ENCODE assay signal across 20 cellular contexts in genomic region chr7:6508950-6509349, GRCh38. TPM values are rescaled to one million over a fixed set of nuclear protein-coding genes. Genes with fewer than 3 reads are reported as not detected.
DNase-seq lines count a peak whose midpoint lies in the region; ATAC-seq and TF ChIP-seq lines count a peak whose summit lies in the region.
"Had no signal": no experiment of that assay in that cellular context is flagged by ENCODE, and none has a peak within 500 bp of the region (broad histone marks: within the 10 kb centered on the region; RNA-seq: fewer than 3 reads in every experiment).

No MANE protein-coding gene starts in this region.

- H3F3A ChIP-seq in SK-N-SH (replicated peaks; ENCODE audit: insufficient read depth): no peaks in the 10 kb centered on the region

- H2AFZ ChIP-seq in SK-N-SH (ENCODE audit: low read depth) (no peak overlapping the region), osteoblast (ENCODE audit: low read length) (no peak overlapping the region)

- H4K20me1 ChIP-seq in SK-N-SH (ENCODE audit: insufficient read depth): no peaks in the 10 kb centered on the region
- no peaks in the 10 kb centered on the region for H4K20me1 ChIP-seq in osteoblast (ENCODE audit: insufficient read depth, low read length)

- no peak overlapping the region for H3K4me3 Mint-ChIP-seq in MCF 10A (ENCODE audit: unreplicated experiment)
- H3K4me3 Mint-ChIP-seq: B cell; CD4-positive, alpha-beta T cell; CD8-positive, alpha-beta T cell had no signal

- H3K27ac ChIP-seq in SK-N-SH (ENCODE audit: low read depth in 2 of 2, low read length in 1 of 2): no peak overlapping the region
- H3K27ac ChIP-seq in osteoblast (ENCODE audit: low read depth, low read length): no peak overlapping the region
- H3K27ac ChIP-seq: 22Rv1; A549; BLaER1 treated with 17β-estradiol and CSF1 and Interleukin-3, amounts not matched to agents 10 nM and 100 nM; C4-2B had no signal

- H3K9me2 ChIP-seq in SK-N-SH: no peaks in the 10 kb centered on the region

- intact Hi-C loops in MCF 10A (cut with micrococcal nuclease): no loop called here

- no peaks in the 10 kb centered on the region for H3K9me3 ChIP-seq in SK-N-SH
- H3K9me3 ChIP-seq in osteoblast (ENCODE audit: low read depth, low read length): no peaks in the 10 kb centered on the region
- H3K9me3 ChIP-seq: A549; BLaER1 treated with 17β-estradiol and CSF1 and Interleukin-3, amounts not matched to agents 10 nM and 100 nM; Caco-2 had no signal

- H3K9me3 Mint-ChIP-seq in MCF 10A (ENCODE audit: unreplicated experiment): no peaks in the 10 kb centered on the region
- H3K9me3 Mint-ChIP-seq: CD4-positive, alpha-beta T cell; CD8-positive, alpha-beta T cell had no signal

- H3K27me3 Mint-ChIP-seq in MCF 10A (ENCODE audit: insufficient read depth, unreplicated experiment): peaks cover 21% of the 10 kb centered on the region
- H3K27me3 Mint-ChIP-seq: B cell; CD4-positive, alpha-beta T cell had no signal

- peaks cover 0 to 7% of the 10 kb centered on the region in 2 experiments; a peak in 1 of 4 replicates for H3K4me1 ChIP-seq in SK-N-SH (ENCODE audit: control insufficient read depth in 1 of 2, insufficient read depth in 2 of 2, low read depth in 1 of 2, low read length in 1 of 2)
- H3K4me1 ChIP-seq in osteoblast (ENCODE audit: insufficient read depth, low read length): no peaks in the 10 kb centered on the region
- H3K4me1 ChIP-seq: A549 had no signal

- ATAC-seq in SK-N-SH treated with all-trans-retinoic acid at 6 μM for 48 hours: no peak
- ATAC-seq: A549; CD8-positive, alpha-beta T cell had no signal

- BruUV-seq in MCF 10A (replicated peaks; lab: Mats Ljungman, UMichigan): no TSS peak

- H3K4me1 Mint-ChIP-seq in MCF 10A (ENCODE audit: insufficient read depth, unreplicated experiment): peaks cover 6% of the 10 kb centered on the region

- H3K4me2 ChIP-seq in SK-N-SH: no peak overlapping the region
- no peak overlapping the region for H3K4me2 ChIP-seq in osteoblast (ENCODE audit: insufficient read depth, low read length)
- H3K4me2 ChIP-seq: A549; BLaER1 treated with 17β-estradiol and CSF1 and Interleukin-3, amounts not matched to agents 10 nM and 100 nM had no signal

- no peak overlapping the region for H3K9ac ChIP-seq in SK-N-SH
- H3K9ac ChIP-seq: BLaER1 treated with 17β-estradiol and CSF1 and Interleukin-3, amounts not matched to agents 10 nM and 100 nM had no signal

- H3K36me3 ChIP-seq in SK-N-SH (replicated peaks in 1 of 2; ENCODE audit: control insufficient read depth in 1 of 2, insufficient read depth in 2 of 2, low read length in 1 of 2) (no peaks in the 10 kb centered on the region), osteoblast (ENCODE audit: insufficient read depth, low read length) (no peaks in the 10 kb centered on the region)

- TF ChIP-seq EP300 in SK-N-SH (IDR thresholded peaks at IDR 0.05; ENCODE audit: borderline replicate concordance in 1 of 2, low read depth in 1 of 2, low read length in 1 of 2): no peak

- CTCF ChIA-PET in SK-N-SH (lab: Yijun Ruan, JAX) (interaction anchor here (1.1 to 4.2 kb wide), 3 partner anchors 67 to 82 kb away, joined by 3 to 28 read pairs (median 7); partner anchors contain the start of genes INTS15 and ZDHHC4), MCF 10A (lab: Yijun Ruan, JAX) (interaction anchor here (1.1 to 1.3 kb wide), 2 partner anchors 50 to 82 kb away, joined by 4 to 7 read pairs; partner anchors contain the start of gene INTS15)

- TF ChIP-seq RAD21 in SK-N-SH (IDR thresholded peaks at IDR 0.05; ENCODE audit: low read length): no peak

- H3K36me3 Mint-ChIP-seq in MCF 10A (ENCODE audit: insufficient read depth, unreplicated experiment): no peaks in the 10 kb centered on the region
- H3K36me3 Mint-ChIP-seq: CD8-positive, alpha-beta T cell had no signal

- no peak overlapping the region for H3K4me3 ChIP-seq in SK-N-SH (ENCODE audit: low read depth in 2 of 2, low read length in 1 of 2)
- H3K4me3 ChIP-seq in osteoblast (ENCODE audit: insufficient read depth, low read length): no peak overlapping the region
- H3K4me3 ChIP-seq: A549; BLaER1 treated with 17β-estradiol and CSF1 and Interleukin-3, amounts not matched to agents 10 nM and 100 nM had no signal

- POLR2A ChIA-PET in SK-N-SH (lab: Yijun Ruan, JAX): no interaction called here
- POLR2A ChIA-PET in MCF 10A (lab: Yijun Ruan, JAX): no interaction called here

- H3K27me3 ChIP-seq in SK-N-SH (ENCODE audit: insufficient read depth): peaks cover 8% of the 10 kb centered on the region; the same call in 1 of the 2 replicates
- peaks cover 11% of the 10 kb centered on the region for H3K27me3 ChIP-seq in osteoblast (ENCODE audit: insufficient read depth, low read length)
- H3K27me3 ChIP-seq: BLaER1 treated with 17β-estradiol and CSF1 and Interleukin-3, amounts not matched to agents 10 nM and 100 nM had no signal

- H3K79me2 ChIP-seq in SK-N-SH (ENCODE audit: insufficient read depth): no peaks in the 10 kb centered on the region
- H3K79me2 ChIP-seq in osteoblast (ENCODE audit: insufficient read depth, low read length): no peaks in the 10 kb centered on the region

- no peak overlapping the region for H3K27ac Mint-ChIP-seq in MCF 10A (ENCODE audit: low read depth, unreplicated experiment)
- H3K27ac Mint-ChIP-seq: B cell; CD4-positive, alpha-beta T cell; CD8-positive, alpha-beta T cell had no signal

- 88% methylated on average over 22 of the region's 24 CpGs for WGBS in SK-N-SH (ENCODE audit: low lambda C conversion rate)

- DNase-seq in SK-N-SH: peak; percentile 39
- DNase-seq in iPS-NIHi11 (ENCODE audit: low spot score): peak; percentile 1
- peak; percentile 62 for DNase-seq in osteoblast (ENCODE audit: insufficient read length, low spot score, missing footprints)
- DNase-seq in stimulated activated CD8-positive, alpha-beta memory T cell treated with anti-CD3 and anti-CD28 coated beads, Interleukin-4, amount 100 ng/mL, for 48 hours: no peak
- DNase-seq in MCF 10A (ENCODE audit: unreplicated experiment): no peak
- no peak for DNase-seq in NCI-H526 (lab: John Stamatoyannopoulos, UW)
- DNase-seq: AML-193; Caco-2; Calu3; CD4-positive, alpha-beta T cell; CD8-positive, alpha-beta T cell; DMS79 treated with DMSO at 0.1 percent for 48 hours; GF-D8 had no signal

- no peak for TF ChIP-seq CTCF in SK-N-SH (IDR thresholded peaks at IDR 0.05)
- no peak for TF ChIP-seq CTCF in osteoblast (IDR thresholded peaks at IDR 0.05; ENCODE audit: extremely low read depth, low read depth, low read length)
- TF ChIP-seq CTCF in MCF 10A (IDR thresholded peaks at IDR 0.05; ENCODE audit: unreplicated experiment): no peak

TF ChIP-seq in SK-N-SH, 30 proteins besides CTCF, POLR2A, EP300 and RAD21 (continues in another document):
- TF ChIP-seq GABPA (IDR thresholded peaks at IDR 0.05; ENCODE audit: low read depth): no peak
- no peak for TF ChIP-seq MEF2A (IDR thresholded peaks at IDR 0.05; ENCODE audit: borderline replicate concordance, low read depth)
- no peak for TF ChIP-seq POLR2AphosphoS5 (IDR thresholded peaks at IDR 0.05; ENCODE audit: low read depth, low read length)
- no peak for TF ChIP-seq CHD2 (IDR thresholded peaks at IDR 0.05; ENCODE audit: low read length, partially characterized antibody)
- no peak for TF ChIP-seq TEAD4 (IDR thresholded peaks at IDR 0.05; ENCODE audit: borderline replicate concordance, insufficient read depth)
- no peak for TF ChIP-seq USF2 (IDR thresholded peaks at IDR 0.05; ENCODE audit: borderline replicate concordance, low read depth, low read length)
- no peak for TF ChIP-seq RCOR1 (IDR thresholded peaks at IDR 0.05; ENCODE audit: low read length)
- no peak for TF ChIP-seq MXI1 (IDR thresholded peaks at IDR 0.05; ENCODE audit: low read depth, low read length)

TF ChIP-seq in SK-N-SH treated with all-trans-retinoic acid at 6 μM for 48 hours, 23 proteins besides CTCF, POLR2A, EP300 and RAD21 (continues in another document):
- no peak for TF ChIP-seq CREB5 (CRISPR knock-in tag; IDR thresholded peaks at IDR 0.05; ENCODE audit: low read depth)
- TF ChIP-seq ZFP30 (CRISPR knock-in tag; IDR thresholded peaks at IDR 0.05): no peak
- no peak for TF ChIP-seq CSDC2 (CRISPR knock-in tag; IDR thresholded peaks at IDR 0.05)
- TF ChIP-seq PATZ1 (CRISPR knock-in tag; IDR thresholded peaks at IDR 0.05; ENCODE audit: borderline replicate concordance): no peak
- TF ChIP-seq ZNF8 (CRISPR knock-in tag; IDR thresholded peaks at IDR 0.05): no peak
- no peak for TF ChIP-seq ARNTL (CRISPR knock-in tag; IDR thresholded peaks at IDR 0.05; ENCODE audit: borderline replicate concordance, low read depth)
- TF ChIP-seq GLIS3 (CRISPR knock-in tag; IDR thresholded peaks at IDR 0.05): no peak

RNA-seq across cellular contexts. Expression of gene KDELR2, which starts 25.0 kb away (rescaled TPM):
- polyA plus RNA-seq in SK-N-SH (2012; rRNA removed): 122 and 136 TPM in 2 replicates
- 151 and 153 TPM in 2 replicates for polyA plus RNA-seq in SK-N-SH (2012; cell fraction: cytosol; rRNA removed)
- 68.5 and 84.0 TPM in 2 replicates for polyA plus RNA-seq in SK-N-SH (2012; cell fraction: nucleus; rRNA removed)
- total RNA-seq in osteoblast (218 and 245 TPM in 2 replicates), MCF 10A (2022) (164 and 243 TPM in 2 replicates)

RNA-seq across cellular contexts. Expression of gene GRID2IP, which starts 42.3 kb away (rescaled TPM):
- 0.03 and 0.06 TPM in 2 replicates for polyA plus RNA-seq in SK-N-SH (2012; rRNA removed)
- polyA plus RNA-seq in SK-N-SH (2012; cell fraction: cytosol; rRNA removed): 0.03 and 0.04 TPM in 2 replicates
- polyA plus RNA-seq in SK-N-SH (2012; cell fraction: nucleus; rRNA removed): 0.15 and 0.27 TPM in 2 replicates
- total RNA-seq in osteoblast (under 0.01 TPM in 1 of 2 replicates, not detected in the other), MCF 10A (2022) (not detected in 2 replicates)
- polyA plus RNA-seq: A549, BJ had no signal

Comparison
In these comparisons a context has a peak if more than half of its experiments do, and no peak if none do; other contexts are left out.
1. DNase-seq: peak in SK-N-SH (single experiment), iPS-NIHi11 (single experiment) and osteoblast (single experiment); none in stimulated activated CD8-positive, alpha-beta memory T cell treated with anti-CD3 and anti-CD28 coated beads, Interleukin-4, amount 100 ng/mL, for 48 hours (single experiment), MCF 10A (single experiment) and NCI-H526 (0 of 2).